In the genomic region with DNA sequence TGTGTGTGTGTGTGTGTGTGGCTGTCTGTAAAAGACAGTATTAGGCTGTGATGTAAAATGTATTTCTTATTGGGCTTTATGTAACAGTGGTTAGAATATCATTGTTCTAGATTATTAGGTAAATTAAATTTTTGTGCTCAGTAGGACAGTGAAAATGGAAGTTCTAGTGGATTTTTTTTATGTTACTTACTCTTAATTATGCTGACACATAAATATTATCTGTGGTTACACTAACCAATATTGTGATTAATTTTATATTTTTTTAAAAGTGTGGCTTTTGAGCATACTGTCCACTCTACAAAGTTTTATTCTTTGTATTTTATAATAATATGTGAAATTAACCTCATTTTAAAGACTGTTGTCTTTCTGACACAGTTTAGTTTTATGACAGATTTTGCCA, we compare ENCODE assay signal across 23 cellular contexts.
"Had no signal": no experiment of that assay in that cellular context is flagged by ENCODE, and none has a peak within 500 bp of the region (broad histone marks: within the 10 kb centered on the region; RNA-seq: fewer than 3 reads in every experiment).

No MANE protein-coding gene starts in this region.

- H3K27me3 Mint-ChIP-seq: dendritic cell treated with granulocyte-macrophage colony-stimulating factor and Interleukin-4, amounts not matched to agents 40 ng/mL and 50 ng/mL, for 4 days had no signal

- H3K9me3 ChIP-seq: colonic mucosa, esophagus muscularis mucosa, gastrocnemius medialis, heart right ventricle, left lung, lower lobe of right lung, mucosa of descending colon had no signal

- H3K9me3 Mint-ChIP-seq: dendritic cell treated with granulocyte-macrophage colony-stimulating factor and Interleukin-4, amounts not matched to agents 40 ng/mL and 50 ng/mL, for 4 days; mesothelial cell of epicardium; naive B cell had no signal

- H3K36me3 ChIP-seq: colonic mucosa, esophagus muscularis mucosa, gastrocnemius medialis, heart right ventricle, left lung, lower lobe of right lung had no signal

- H3K4me3 ChIP-seq: colonic mucosa, esophagus muscularis mucosa, gastrocnemius medialis, heart right ventricle, left lung, lower lobe of right lung, mucosa of descending colon had no signal

- DNase-seq: colonic mucosa; cortex of kidney; effector CD4-positive, alpha-beta T cell; effector memory CD4-positive, alpha-beta T cell; foreskin keratinocyte; gastrocnemius medialis; glutamatergic neuron; head of caudate nucleus; heart right ventricle; hippocampal formation; immature natural killer cell; islet precursor cell; left cardiac atrium; left lung; left ventricle myocardium superior; lower lobe of right lung; mesenchymal stem cell; mucosa of descending colon; naive B cell had no signal

- H3K36me3 Mint-ChIP-seq: immature natural killer cell, mesothelial cell of epicardium, naive B cell had no signal

- H3K4me3 Mint-ChIP-seq: dendritic cell treated with granulocyte-macrophage colony-stimulating factor and Interleukin-4, amounts not matched to agents 40 ng/mL and 50 ng/mL, for 4 days; immature natural killer cell; mesothelial cell of epicardium; naive B cell had no signal

- H3K4me1 Mint-ChIP-seq: immature natural killer cell, naive B cell had no signal

- H3K27ac ChIP-seq: colonic mucosa, esophagus muscularis mucosa, foreskin keratinocyte, gastrocnemius medialis, heart right ventricle, left lung, lower lobe of right lung had no signal

- H3K4me1 ChIP-seq: colonic mucosa, esophagus muscularis mucosa, foreskin keratinocyte, gastrocnemius medialis, heart right ventricle, left lung, lower lobe of right lung had no signal

- H3K27me3 ChIP-seq: colonic mucosa, esophagus muscularis mucosa, foreskin keratinocyte, gastrocnemius medialis, left lung had no signal

- H3K27ac Mint-ChIP-seq: dendritic cell treated with granulocyte-macrophage colony-stimulating factor and Interleukin-4, amounts not matched to agents 40 ng/mL and 50 ng/mL, for 4 days; immature natural killer cell; mesothelial cell of epicardium; naive B cell had no signal

- ATAC-seq: foreskin keratinocyte, gastrocnemius medialis, heart right ventricle, left cardiac atrium, left lung, left ventricle myocardium superior, lower lobe of right lung, mucosa of descending colon had no signal

- FAIRE-seq: endothelial cell of umbilical vein had no signal
